In the genomic region with DNA sequence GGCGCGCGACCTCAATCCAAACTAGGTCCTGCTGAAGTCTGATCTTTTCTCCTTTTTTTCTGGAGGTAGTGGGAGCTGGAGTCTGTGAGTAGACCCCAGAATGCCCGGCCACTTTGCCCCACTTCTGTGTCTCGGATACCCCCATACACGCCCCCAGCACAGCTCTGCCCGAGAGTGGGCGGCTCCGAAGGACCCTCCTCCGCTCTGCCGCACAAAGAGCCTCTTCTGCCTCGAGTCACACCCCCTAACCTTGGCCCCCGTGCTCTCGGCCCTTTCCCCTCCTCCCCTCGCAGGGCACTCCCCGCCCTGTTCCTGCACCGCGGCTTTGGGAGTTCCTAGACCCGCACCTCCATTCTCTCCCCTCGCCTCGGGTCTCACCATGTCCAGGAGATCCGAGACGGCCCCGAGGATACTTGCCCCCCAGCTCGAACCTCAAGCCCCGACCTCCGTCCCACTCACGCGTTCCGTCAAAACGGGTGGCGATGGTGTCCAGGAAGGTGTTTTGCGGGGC, we compare ENCODE assay signal across 1 cellular context.
TF ChIP-seq lines count a peak whose summit lies in the region.

No MANE protein-coding gene starts in this region.

TF ChIP-seq in GM12878, 131 proteins besides CTCF, POLR2A, EP300 and RAD21:
- 0 out of 2 replicates have a peak, but pooled peaks have one; percentile 25 for TF ChIP-seq HDGF (IDR thresholded peaks at IDR 0.05)
- TF ChIP-seq, protein P1, sequence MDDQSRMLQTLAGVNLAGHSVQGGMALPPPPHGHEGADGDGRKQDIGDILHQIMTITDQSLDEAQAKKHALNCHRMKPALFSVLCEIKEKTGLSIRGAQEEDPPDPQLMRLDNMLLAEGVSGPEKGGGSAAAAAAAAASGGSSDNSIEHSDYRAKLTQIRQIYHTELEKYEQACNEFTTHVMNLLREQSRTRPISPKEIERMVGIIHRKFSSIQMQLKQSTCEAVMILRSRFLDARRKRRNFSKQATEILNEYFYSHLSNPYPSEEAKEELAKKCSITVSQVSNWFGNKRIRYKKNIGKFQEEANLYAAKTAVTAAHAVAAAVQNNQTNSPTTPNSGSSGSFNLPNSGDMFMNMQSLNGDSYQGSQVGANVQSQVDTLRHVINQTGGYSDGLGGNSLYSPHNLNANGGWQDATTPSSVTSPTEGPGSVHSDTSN (IDR thresholded peaks at IDR 0.05; ENCODE audit: insufficient replicate concordance, low read depth, low read length) = no peak
